Comparison of ENCODE assay signal across 29 cellular contexts in genomic region chr1:88124614-88125013, GRCh38.
"Had no signal": no experiment of that assay in that cellular context is flagged by ENCODE, and none has a peak within 500 bp of the region (broad histone marks: within the 10 kb centered on the region; RNA-seq: fewer than 3 reads in every experiment).

No MANE protein-coding gene starts in this region.

- H3K4me2 ChIP-seq: smooth muscle cell had no signal

- H3K4me3 ChIP-seq: ovary, psoas muscle, skin epidermis, smooth muscle cell, spleen, stomach, testis, tibial artery, transverse colon, upper lobe of right lung, uterus had no signal

- H3K27me3 Mint-ChIP-seq: natural killer cell treated with Interleukin-12 subunit alpha and Interleukin-12 subunit beta and Interleukin-15 and Interleukin-18, amount 100 ng/mL, for 72 hours; progenitor cell of endocrine pancreas; type B pancreatic cell had no signal

- H3K4me3 Mint-ChIP-seq: naive B cell; naive thymus-derived CD8-positive, alpha-beta T cell; natural killer cell treated with Interleukin-12 subunit alpha and Interleukin-12 subunit beta and Interleukin-15 and Interleukin-18, amount 100 ng/mL, for 72 hours; nephron progenitor cell; neural crest cell; stimulated activated effector memory CD8-positive, alpha-beta T cell treated with anti-CD3 and anti-CD28 coated beads, Interleukin-12 subunit alpha, Interleukin-12 subunit beta, amount 100 ng/mL, for 72 hours; stimulated activated naive B cell treated with anti-CD40 and anti-IgM and Interleukin-4, amounts not matched to agents 10 μg/mL and 1 μg/mL and 100 μg/mL, for 72 hours; stimulated activated naive CD8-positive, alpha-beta T cell treated with anti-CD3 and anti-CD28 coated beads, Interleukin-15, Interleukin-2, amounts not matched to agents 100 ng/mL and 50 ng/mL, for 24 hours; type B pancreatic cell had no signal

- H3K9me3 Mint-ChIP-seq: naive thymus-derived CD8-positive, alpha-beta T cell; nephron progenitor cell; stimulated activated effector memory CD8-positive, alpha-beta T cell treated with anti-CD3 and anti-CD28 coated beads, Interleukin-12 subunit alpha, Interleukin-12 subunit beta, amount 100 ng/mL, for 72 hours; stimulated activated naive B cell treated with anti-CD40 and anti-IgM and Interleukin-4, amounts not matched to agents 10 μg/mL and 1 μg/mL and 100 μg/mL, for 72 hours; type B pancreatic cell had no signal

- H3K27ac Mint-ChIP-seq: naive B cell; naive thymus-derived CD8-positive, alpha-beta T cell; natural killer cell treated with Interleukin-12 subunit alpha and Interleukin-12 subunit beta and Interleukin-15 and Interleukin-18, amount 100 ng/mL, for 72 hours; nephron progenitor cell; progenitor cell of endocrine pancreas; stimulated activated effector memory CD8-positive, alpha-beta T cell treated with anti-CD3 and anti-CD28 coated beads, Interleukin-12 subunit alpha, Interleukin-12 subunit beta, amount 100 ng/mL, for 72 hours; stimulated activated naive B cell treated with anti-CD40 and anti-IgM and Interleukin-4, amounts not matched to agents 10 μg/mL and 1 μg/mL and 100 μg/mL, for 72 hours; stimulated activated naive CD8-positive, alpha-beta T cell treated with anti-CD3 and anti-CD28 coated beads, Interleukin-15, Interleukin-2, amounts not matched to agents 100 ng/mL and 50 ng/mL, for 24 hours; type B pancreatic cell had no signal

- ATAC-seq: naive thymus-derived CD8-positive, alpha-beta T cell; natural killer cell treated with Interleukin-12 subunit alpha and Interleukin-12 subunit beta and Interleukin-15 and Interleukin-18, amount 100 ng/mL, for 72 hours; psoas muscle; right cardiac atrium; sciatic nerve; stimulated activated effector memory CD8-positive, alpha-beta T cell treated with anti-CD3 and anti-CD28 coated beads, Interleukin-12 subunit alpha, Interleukin-12 subunit beta, amount 100 ng/mL, for 72 hours; stimulated activated naive B cell treated with anti-CD40 and anti-IgM and Interleukin-4, amounts not matched to agents 10 μg/mL and 1 μg/mL and 100 μg/mL, for 72 hours; upper lobe of right lung had no signal

- H3K36me3 Mint-ChIP-seq: naive B cell; natural killer cell treated with Interleukin-12 subunit alpha and Interleukin-12 subunit beta and Interleukin-15 and Interleukin-18, amount 100 ng/mL, for 72 hours; stimulated activated effector memory CD8-positive, alpha-beta T cell treated with anti-CD3 and anti-CD28 coated beads, Interleukin-12 subunit alpha, Interleukin-12 subunit beta, amount 100 ng/mL, for 72 hours; stimulated activated naive B cell treated with anti-CD40 and anti-IgM and Interleukin-4, amounts not matched to agents 10 μg/mL and 1 μg/mL and 100 μg/mL, for 72 hours; type B pancreatic cell had no signal

- H3K27ac ChIP-seq: ovary, parathyroid adenoma, psoas muscle, skin epidermis, spleen, stomach, testis, tibial artery, transverse colon, upper lobe of right lung, uterus had no signal

- DNase-seq: naive B cell; naive thymus-derived CD8-positive, alpha-beta T cell; nephron progenitor cell; occipital lobe; ovary; psoas muscle; right cardiac atrium; spleen; stimulated activated CD4-positive, alpha-beta T cell treated with anti-CD3 and anti-CD28 coated beads, Interleukin-12 subunit alpha, Interleukin-12 subunit beta, amount 100 ng/mL, for 4 hours; stimulated activated CD4-positive, alpha-beta T cell treated with anti-CD3 and anti-CD28 coated beads, Interleukin-1b, Interleukin-23, amount 100 ng/mL, for 48 hours; stimulated activated CD4-positive, alpha-beta T cell treated with anti-CD3 and anti-CD28 coated beads, Interleukin-4, amount 100 ng/mL, for 24 hours; stimulated activated naive B cell treated with anti-CD40 and anti-IgM and Interleukin-4, amounts not matched to agents 10 μg/mL and 1 μg/mL and 100 μg/mL, for 72 hours; stimulated activated naive CD4-positive, alpha-beta T cell treated with Interleukin-2 at 50 U/mL for 16 hours; stomach; testis; tibial artery; transverse colon; upper lobe of right lung; uterus had no signal

- H3K9ac ChIP-seq: parathyroid adenoma had no signal

- H3K4me1 Mint-ChIP-seq: naive B cell; naive thymus-derived CD8-positive, alpha-beta T cell; neural crest cell; stimulated activated effector memory CD8-positive, alpha-beta T cell treated with anti-CD3 and anti-CD28 coated beads, Interleukin-12 subunit alpha, Interleukin-12 subunit beta, amount 100 ng/mL, for 72 hours; stimulated activated naive B cell treated with anti-CD40 and anti-IgM and Interleukin-4, amounts not matched to agents 10 μg/mL and 1 μg/mL and 100 μg/mL, for 72 hours had no signal

- H3K79me2 ChIP-seq: parathyroid adenoma had no signal

- H3K27me3 ChIP-seq: ovary, spleen, stomach, testis, tibial artery, transverse colon, upper lobe of right lung, uterus had no signal

- H3K4me1 ChIP-seq: parathyroid adenoma, psoas muscle, spleen, stomach, tibial artery, transverse colon, upper lobe of right lung, uterus had no signal

- H3K36me3 ChIP-seq: ovary, spleen, stomach, tibial artery, transverse colon, upper lobe of right lung, uterus had no signal

- H2AFZ ChIP-seq: parathyroid adenoma had no signal

- H3K9me3 ChIP-seq: ovary, psoas muscle, spleen, stomach, testis, tibial artery, transverse colon, upper lobe of right lung, uterus had no signal
